ENCODE assay signal across 8 cellular contexts in the genomic region with DNA sequence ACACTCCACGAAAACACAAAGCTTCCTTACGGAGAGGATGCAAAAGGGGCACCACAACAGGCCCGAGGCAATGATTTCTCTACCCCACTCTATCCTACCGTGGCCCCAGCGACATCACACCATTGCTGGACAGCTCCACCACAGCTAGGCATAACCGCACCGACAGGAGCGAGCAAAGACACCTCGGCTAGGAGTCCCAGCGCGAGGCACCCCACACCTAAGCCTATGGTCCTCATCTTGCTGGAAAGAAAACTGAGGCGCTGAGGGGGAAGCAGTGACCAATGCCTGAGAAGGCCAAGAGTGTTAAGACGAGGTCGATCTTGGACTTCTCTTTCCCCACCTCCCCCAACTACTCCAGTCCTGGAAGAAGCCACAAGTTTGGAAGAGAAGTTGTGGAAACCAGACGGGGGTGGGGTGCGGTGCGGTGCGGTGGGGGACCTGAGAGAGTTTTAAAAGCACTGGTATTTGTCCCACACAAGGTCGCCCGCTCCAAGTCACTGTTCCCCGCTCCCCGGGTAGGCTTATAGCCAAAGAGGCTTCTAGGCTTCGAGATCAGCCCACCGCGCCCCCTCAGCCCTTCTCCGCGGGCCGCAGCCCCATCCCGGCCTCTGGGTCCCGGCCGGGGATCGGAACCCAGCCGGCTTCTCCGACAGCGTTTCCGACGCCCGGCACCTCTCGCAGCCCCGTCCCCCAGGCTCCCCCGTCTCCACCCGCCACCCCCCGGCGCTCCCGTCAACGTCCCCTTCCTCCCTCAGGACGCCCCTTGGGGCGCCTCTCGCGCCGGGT. TPM values are rescaled to one million over a fixed set of nuclear protein-coding genes. Genes with fewer than 3 reads are reported as not detected.
DNase-seq lines count a peak whose midpoint lies in the region; ATAC-seq, FAIRE-seq and TF ChIP-seq lines count a peak whose summit lies in the region.

No MANE protein-coding gene starts in this region.

- no peaks in the 10 kb centered on the region for H4K20me1 ChIP-seq in MM.1S (ENCODE audit: insufficient read depth, low read length)
- H4K20me1 ChIP-seq in K562 (replicated peaks; ENCODE audit: control insufficient read depth, insufficient read depth, low read length) = peaks cover 2% of the 10 kb centered on the region; the same call in 1 of the 2 replicates

- no peaks in the 10 kb centered on the region for H3K27me3 ChIP-seq in MM.1S (replicated peaks; ENCODE audit: insufficient read depth, low read length)
- H3K27me3 ChIP-seq in K562 (ENCODE audit: control insufficient read depth in 2 of 2, insufficient read depth in 2 of 2, low read length in 2 of 2) = no peaks in the 10 kb centered on the region
- no peaks in the 10 kb centered on the region for H3K27me3 ChIP-seq in subcutaneous abdominal adipose tissue (ENCODE audit: control insufficient read depth in 5 of 5, insufficient read depth in 4 of 5, low read length in 5 of 5)

- in situ Hi-C loops in K562 (cut with MboI) = no loop called here

- H3K27ac ChIP-seq in MM.1S (ENCODE audit: low read length) (no peak overlapping the region), K562 (ENCODE audit: extremely low read depth, low read depth, low read length) (no peak overlapping the region), subcutaneous abdominal adipose tissue (ENCODE audit: low read depth, low read length) (peak overlapping the region; percentile 75)

- no peak for FAIRE-seq in K562 (lab: Jason Lieb, UNC)

- POLR2A ChIA-PET in K562 (lab: Yijun Ruan, JAX) = interaction anchor here (0.6 to 0.7 kb wide), 2 partner anchors 25 to 70 kb away, joined by 3 to 4 read pairs; no protein-coding TSS in a partner anchor

- peak overlapping the region; percentile 45 for H3K27ac Mint-ChIP-seq in activated naive CD4-positive, alpha-beta T cell treated with anti-CD3 and anti-CD28 coated beads, Interleukin-2, amount 10 ng/mL, durations not matched to agents 7 days and 5 days

- BruUV-seq in K562 (replicated peaks; lab: Mats Ljungman, UMichigan) = no TSS peak

- H3F3A ChIP-seq in MM.1S (ENCODE audit: insufficient read depth, low read length) = no peaks in the 10 kb centered on the region

- TF ChIP-seq CTCF in MM.1S (IDR thresholded peaks at IDR 0.05; ENCODE audit: low read length) (no peak), K562 (IDR thresholded peaks at IDR 0.05 in 2 of 3, conservative IDR thresholded peaks at IDR 0.05 in 1 of 3; ENCODE audit: insufficient read depth in 2 of 3, low read depth in 1 of 3, low read length in 3 of 3) (no peak)

- no peaks in the 10 kb centered on the region for H3K9me1 ChIP-seq in K562 (ENCODE audit: control insufficient read depth, insufficient read depth, low read length)

- peaks cover 19% of the 10 kb centered on the region for H3K4me1 ChIP-seq in MM.1S (ENCODE audit: low read length)
- H3K4me1 ChIP-seq in K562 (replicated peaks in 1 of 2; ENCODE audit: control insufficient read depth in 2 of 2, insufficient read depth in 2 of 2, low read length in 2 of 2) = peaks cover 9 to 17% of the 10 kb centered on the region in 2 experiments; a peak in 4 of 5 replicates
- H3K4me1 ChIP-seq in subcutaneous abdominal adipose tissue (ENCODE audit: control insufficient read depth in 5 of 5, insufficient read depth in 5 of 5, low read length in 5 of 5) = peaks cover 4 to 39% (median 37%) of the 10 kb centered on the region in 5 donors

- no peaks in the 10 kb centered on the region for H3K9me3 Mint-ChIP-seq in activated naive CD4-positive, alpha-beta T cell treated with anti-CD3 and anti-CD28 coated beads, Interleukin-2, amount 10 ng/mL, durations not matched to agents 7 days and 5 days

- H3K9ac ChIP-seq in MM.1S (ENCODE audit: low read length) = peak overlapping the region; percentile 77; the same call in 1 of the 2 replicates
- H3K9ac ChIP-seq in K562 (ENCODE audit: insufficient read depth in 1 of 2, low read depth in 2 of 2, low read length in 2 of 2) = peak overlapping the region in 1 of 2 experiments; percentile 94; a peak in 2 of 4 replicates
- peak overlapping the region in 4 of 5 donors; percentile 74 to 93 (median 86) for H3K9ac ChIP-seq in subcutaneous abdominal adipose tissue (ENCODE audit: low read length in 5 of 5)

- CTCF ChIA-PET in activated naive CD4-positive, alpha-beta T cell treated with anti-CD3 and anti-CD28 coated beads, Interleukin-2, amount 10 ng/mL, durations not matched to agents 7 days and 5 days (lab: Charles Lee) = interaction anchor here (1.0 kb wide), 1 partner anchor 8 kb away, joined by 3 read pairs; no protein-coding TSS in a partner anchor
- CTCF ChIA-PET in K562 (lab: Yijun Ruan, JAX; ENCODE audit: low intra/inter-chr PET ratio) = no interaction called here

- peak overlapping the region; percentile 94 for H3K4me2 ChIP-seq in MM.1S (ENCODE audit: low read depth, low read length)
- H3K4me2 ChIP-seq in K562 (ENCODE audit: insufficient read depth, low read length) = peak overlapping the region; percentile 83

- H3K36me3 ChIP-seq in MM.1S (replicated peaks; ENCODE audit: insufficient read depth, low read length) = no peaks in the 10 kb centered on the region
- no peaks in the 10 kb centered on the region for H3K36me3 ChIP-seq in K562 (ENCODE audit: control insufficient read depth, insufficient read depth, low read length)
- H3K36me3 ChIP-seq in subcutaneous abdominal adipose tissue (ENCODE audit: control insufficient read depth in 5 of 5, insufficient read depth in 5 of 5, low read length in 5 of 5) = no peaks in the 10 kb centered on the region

- peaks cover 12% of the 10 kb centered on the region for H3K27me3 Mint-ChIP-seq in activated naive CD4-positive, alpha-beta T cell treated with anti-CD3 and anti-CD28 coated beads, Interleukin-2, amount 10 ng/mL, durations not matched to agents 7 days and 5 days

- H3K4me3 ChIP-seq in MM.1S (ENCODE audit: low read length) = peak overlapping the region; percentile 87
- peak overlapping the region; percentile 66 for H3K4me3 ChIP-seq in K562
- peak overlapping the region; percentile 51 to 97 (median 90) for H3K4me3 ChIP-seq in subcutaneous abdominal adipose tissue (ENCODE audit: low read depth in 1 of 5, low read length in 5 of 5)

- intact Hi-C loops in K562 (cut with micrococcal nuclease) (loop anchor here (5.0 to 10.0 kb wide), 2 partner anchors 168 to 316 kb away; a partner anchor contains a TSS), left colon (cut with DNase I, micrococcal nuclease) (no loop called here)

- peak; percentile 53 for ATAC-seq in K562
- ATAC-seq in left colon = no peak
- ATAC-seq in GM18505 (IDR thresholded peaks at IDR 0.05; ENCODE audit: unreplicated experiment) = no peak

- TF ChIP-seq EP300 in K562 (IDR thresholded peaks at IDR 0.05; ENCODE audit: low read length) = no peak

- peaks cover 62% of the 10 kb centered on the region for H3K79me2 ChIP-seq in MM.1S (ENCODE audit: low read length)
- no peaks in the 10 kb centered on the region; the same call in 2 of the 3 replicates for H3K79me2 ChIP-seq in K562 (ENCODE audit: control insufficient read depth, insufficient read depth, low read length)

- H3K36me3 Mint-ChIP-seq in activated naive CD4-positive, alpha-beta T cell treated with anti-CD3 and anti-CD28 coated beads, Interleukin-2, amount 10 ng/mL, durations not matched to agents 7 days and 5 days = no peaks in the 10 kb centered on the region

- DNase-seq in activated naive CD4-positive, alpha-beta T cell treated with anti-CD3 and anti-CD28 coated beads, Interleukin-2, amount 10 ng/mL, durations not matched to agents 7 days and 5 days = peak; percentile 40
- no peak for DNase-seq in activated naive CD4-positive, alpha-beta T cell treated with Interleukin-2 at 50 U/mL for 16 hours
- DNase-seq in MM.1S (no peak), K562 (ENCODE audit: extremely low read depth in 1 of 4, low spot score in 3 of 4) (peak in 3 of 4 experiments; percentile 15 to 48 (median 26)), left colon (peak; percentile 29 to 39), cortex of kidney (lab: John Stamatoyannopoulos, UW) (no peak)

- no peaks in the 10 kb centered on the region for H3K9me3 ChIP-seq in MM.1S (replicated peaks; ENCODE audit: insufficient read depth, low read length)
- no peaks in the 10 kb centered on the region for H3K9me3 ChIP-seq in K562 (replicated peaks; ENCODE audit: control insufficient read depth, insufficient read depth, low read depth, low read length)
- H3K9me3 ChIP-seq in subcutaneous abdominal adipose tissue (ENCODE audit: control insufficient read depth in 5 of 5, low read length in 5 of 5) = no peaks in the 10 kb centered on the region

- 4% methylated on average over 24 of the region's 51 CpGs for WGBS in K562 (ENCODE audit: insufficient coverage, low coverage, missing lambda C conversion rate)

- H3K4me3 Mint-ChIP-seq in activated naive CD4-positive, alpha-beta T cell treated with anti-CD3 and anti-CD28 coated beads, Interleukin-2, amount 10 ng/mL, durations not matched to agents 7 days and 5 days = peak overlapping the region; percentile 88

- TF ChIP-seq RAD21 in K562 (CRISPR knock-in tag; conservative IDR thresholded peaks at IDR 0.05 in 1 of 2, IDR thresholded peaks at IDR 0.05 in 1 of 2) = no peak

- peaks cover 50% of the 10 kb centered on the region for H3K4me1 Mint-ChIP-seq in activated naive CD4-positive, alpha-beta T cell treated with anti-CD3 and anti-CD28 coated beads, Interleukin-2, amount 10 ng/mL, durations not matched to agents 7 days and 5 days

- H2AFZ ChIP-seq in MM.1S (ENCODE audit: low read length) = peak overlapping the region; percentile 87
- H2AFZ ChIP-seq in K562 (ENCODE audit: low read depth, low read length) = no peak overlapping the region; the same call in 1 of the 2 replicates

- H3K9me2 ChIP-seq in MM.1S (replicated peaks; ENCODE audit: insufficient read depth, low read length) = no peaks in the 10 kb centered on the region

- TF ChIP-seq POLR2A in K562 (conservative IDR thresholded peaks at IDR 0.05) (no peak), GM18505 (IDR thresholded peaks at IDR 0.05; ENCODE audit: borderline replicate concordance, extremely low read depth, insufficient read depth, insufficient read length) (no peak)

RNA-seq across cellular contexts. Expression of a gene that starts 0.8 kb away (rescaled TPM):
- 3.6 and 8.8 TPM in 2 replicates for total RNA-seq in K562 (2011; cell fraction: chromatin; rRNA removed; ENCODE audit: low replicate concordance)
- total RNA-seq in K562 (2011; cell fraction: nucleolus; rRNA removed) = 3.3 and 3.8 TPM in 2 replicates
- total RNA-seq in K562 (2011; cell fraction: nucleoplasm; rRNA removed) = 5.6 and 12.1 TPM in 2 replicates
- total RNA-seq in K562 (2014; rRNA removed) = 5.4 and 7.7 TPM in 2 replicates
- 7.5 and 8.0 TPM in 2 replicates for total RNA-seq in K562 (2014; rRNA removed; fragmentation: Illumina TruSeq; extraction: Trizol)
- total RNA-seq in K562 (2015; rRNA removed; fragmentation: Illumina TruSeq; extraction: Trizol) = 6.5 and 7.0 TPM in 2 replicates
- 6.6 and 8.1 TPM in 2 replicates for total RNA-seq in K562 (2021)
- 11.6 and 13.4 TPM in 2 replicates for polyA plus RNA-seq in K562 (2011; rRNA removed)
- polyA plus RNA-seq in K562 (2011; cell fraction: cytosol; rRNA removed) = 6.8 and 14.4 TPM in 2 replicates
- 3.2 and 5.8 TPM in 2 replicates for polyA plus RNA-seq in K562 (2011; cell fraction: nucleus; rRNA removed)
- polyA plus RNA-seq in K562 (2012) = 5.5 and 7.4 TPM in 2 replicates
- 10.1 and 10.3 TPM in 2 replicates for polyA plus RNA-seq in K562 (2014; fragmentation: Illumina TruSeq; extraction: Trizol)
- 1 to 10 TPM in 1 of 2 experiments, under 1 TPM in 1; 0.65 to 1.5 TPM for polyA plus RNA-seq in K562 (2014; fragmentation: Nextera tagmentation; extraction: Ambion mirVana)
- polyA plus RNA-seq in K562 (2014; rRNA removed) = 9.8 and 10.9 TPM in 2 replicates
- polyA minus RNA-seq in K562 (2011; rRNA and poly(A)+ RNA removed) = 5.6 and 6.9 TPM in 2 replicates
- polyA minus RNA-seq in K562 (2011; cell fraction: cytosol; rRNA and poly(A)+ RNA removed) = 0.95 and 1.2 TPM in 2 replicates
- 2.4 and 3.0 TPM in 2 replicates for polyA minus RNA-seq in K562 (2011; cell fraction: nucleus; rRNA and poly(A)+ RNA removed)
- 10 to 100 TPM; 16.2 to 17.5 TPM for total RNA-seq in left colon

RNA-seq across cellular contexts. Expression of a gene that starts 5.9 kb away (rescaled TPM):
- 50.1 and 63.5 TPM in 2 replicates for total RNA-seq in K562 (2011; cell fraction: chromatin; rRNA removed; ENCODE audit: low replicate concordance)
- total RNA-seq in K562 (2011; cell fraction: nucleolus; rRNA removed) = 35.3 and 40.7 TPM in 2 replicates
- 50.9 and 59.1 TPM in 2 replicates for total RNA-seq in K562 (2011; cell fraction: nucleoplasm; rRNA removed)
- total RNA-seq in K562 (2014; rRNA removed) (21.8 and 30.3 TPM in 2 replicates), K562 (2014; rRNA removed; fragmentation: Illumina TruSeq; extraction: Trizol) (17.0 and 18.8 TPM in 2 replicates), K562 (2015; rRNA removed; fragmentation: Illumina TruSeq; extraction: Trizol) (19.1 and 19.3 TPM in 2 replicates), K562 (2021) (34.6 and 38.0 TPM in 2 replicates), left colon (10 to 100 TPM; 21.7 to 28.1 TPM)
- polyA plus RNA-seq in K562 (2011; rRNA removed) (50.7 and 59.6 TPM in 2 replicates), K562 (2014; fragmentation: Illumina TruSeq; extraction: Trizol) (40.8 and 43.4 TPM in 2 replicates), K562 (2014; fragmentation: Nextera tagmentation; extraction: Ambion mirVana) (1 to 10 TPM; 6.0 to 8.3 TPM), K562 (2014; rRNA removed) (43.2 and 44.7 TPM in 2 replicates)
- 47.5 and 51.4 TPM in 2 replicates for polyA plus RNA-seq in K562 (2011; cell fraction: cytosol; rRNA removed)
- 67.6 and 73.0 TPM in 2 replicates for polyA plus RNA-seq in K562 (2011; cell fraction: nucleus; rRNA removed)
- 26.9 and 30.4 TPM in 2 replicates for polyA plus RNA-seq in K562 (2012)
- polyA minus RNA-seq in K562 (2011; rRNA and poly(A)+ RNA removed) = 30.2 and 33.5 TPM in 2 replicates
- 15.5 and 20.7 TPM in 2 replicates for polyA minus RNA-seq in K562 (2011; cell fraction: cytosol; rRNA and poly(A)+ RNA removed)
- 17.4 and 20.8 TPM in 2 replicates for polyA minus RNA-seq in K562 (2011; cell fraction: nucleus; rRNA and poly(A)+ RNA removed)

Comparison
In these comparisons a context has a peak if more than half of its experiments do, and no peak if none do; other contexts are left out.
1. DNase-seq: peak in activated naive CD4-positive, alpha-beta T cell treated with anti-CD3 and anti-CD28 coated beads, Interleukin-2, amount 10 ng/mL, durations not matched to agents 7 days and 5 days (single experiment), K562 (3 of 4) and left colon (2 of 2); none in activated naive CD4-positive, alpha-beta T cell treated with Interleukin-2 at 50 U/mL for 16 hours (single experiment), MM.1S (single experiment) and cortex of kidney (single experiment).
2. Peak in every context shown above with its lines, with median percentiles within 50 percentile points of each other: H3K4me3 ChIP-seq.